ENCODE assay signal across 8 cellular contexts in the genomic region with DNA sequence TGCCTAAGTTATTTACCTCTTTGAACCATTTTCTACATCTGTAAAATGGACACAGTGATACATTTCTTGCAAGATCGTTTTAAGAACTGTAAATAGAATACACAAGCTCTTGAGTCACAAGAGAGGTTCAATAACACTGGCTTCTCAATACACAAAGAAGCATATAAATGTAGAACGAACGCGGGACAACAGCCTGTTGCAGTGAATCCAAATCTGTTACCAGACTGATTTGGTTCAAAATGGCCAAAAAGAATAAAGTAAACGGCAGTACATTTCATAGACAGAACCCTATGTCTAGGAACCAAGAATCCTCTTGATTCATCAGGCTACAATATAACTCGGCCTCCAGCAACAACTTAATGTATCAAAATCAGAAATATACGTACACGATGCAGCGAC. TPM values are rescaled to one million over a fixed set of nuclear protein-coding genes. Genes with fewer than 3 reads are reported as not detected.
DNase-seq lines count a peak whose midpoint lies in the region; ATAC-seq, FAIRE-seq and TF ChIP-seq lines count a peak whose summit lies in the region.

No MANE protein-coding gene starts in this region.

- no peaks in the 10 kb centered on the region for H3K27me3 Mint-ChIP-seq in Caco-2 (ENCODE audit: insufficient read depth, unreplicated experiment)
- no peaks in the 10 kb centered on the region; the same call in 1 of the 2 replicates for H3K27me3 Mint-ChIP-seq in HFFc6 (ENCODE audit: insufficient read depth)
- no peaks in the 10 kb centered on the region for H3K27me3 Mint-ChIP-seq in activated T-helper 1 cell treated with anti-CD3 and anti-CD28 coated beads, Interleukin-12 subunit alpha, Interleukin-12 subunit beta, Interleukin-2, Interleukin-4 antibody, amounts not matched to agents 30 ng/mL and 10 ng/mL and 1 ng/mL, durations not matched to agents 14 hours and 24 hours and 36 hours (ENCODE audit: insufficient read depth)

- H3K4me1 ChIP-seq in Caco-2 (peaks cover 11% of the 10 kb centered on the region; the same call in 1 of the 2 replicates), thyroid gland (peaks cover 10 to 28% of the 10 kb centered on the region in 2 donors)

- H3K27ac Mint-ChIP-seq in Caco-2 (ENCODE audit: unreplicated experiment) (peak overlapping the region; percentile 96), HFFc6 (peak overlapping the region; percentile 89)
- peak overlapping the region; percentile 88 for H3K27ac Mint-ChIP-seq in activated T-helper 1 cell treated with anti-CD3 and anti-CD28 coated beads, Interleukin-12 subunit alpha, Interleukin-12 subunit beta, Interleukin-2, Interleukin-4 antibody, amounts not matched to agents 30 ng/mL and 10 ng/mL and 1 ng/mL, durations not matched to agents 14 hours and 24 hours and 36 hours

- no peaks in the 10 kb centered on the region for H3K9me3 ChIP-seq in Caco-2
- H3K9me3 ChIP-seq in thyroid gland: no peaks in the 10 kb centered on the region

- TF ChIP-seq POLR2A in thyroid gland (IDR thresholded peaks at IDR 0.05) (no peak), H54 (IDR thresholded peaks at IDR 0.05; ENCODE audit: low read depth, low read length) (no peak)

- WGBS in thyroid gland, 2 donors: 0% methylated on average over 9 of the region's 9 CpGs

- intact Hi-C loops in Caco-2 (cut with micrococcal nuclease; ENCODE audit: unreplicated experiment): no loop called here
- intact Hi-C loops in activated T-helper 1 cell treated with anti-CD3 and anti-CD28 coated beads, Interleukin-12 subunit alpha, Interleukin-12 subunit beta, Interleukin-2, Interleukin-4 antibody, amounts not matched to agents 30 ng/mL and 10 ng/mL and 1 ng/mL, durations not matched to agents 14 hours and 24 hours and 36 hours (cut with micrococcal nuclease): loop anchor here (1.0 to 5.0 kb wide), 4 partner anchors 11 to 321 kb away; no protein-coding TSS in a partner anchor
- intact Hi-C loops in thyroid gland (cut with DNase I): no loop called here

- H3K27me3 ChIP-seq in Caco-2 (replicated peaks; ENCODE audit: control insufficient read depth, insufficient read depth, low read length) (no peaks in the 10 kb centered on the region), thyroid gland (no peaks in the 10 kb centered on the region)

- POLR2A ChIA-PET in Caco-2 (lab: Charles Lee): interaction anchor here (0.6 kb wide), 1 partner anchor 30 kb away, joined by 5 read pairs; no protein-coding TSS in a partner anchor

- peak overlapping the region; percentile 100 for H3K4me3 ChIP-seq in Caco-2 (ENCODE audit: low read depth, low read length)
- H3K4me3 ChIP-seq in thyroid gland (replicated peaks in 1 of 3): peak overlapping the region; percentile 47 to 79 (median 76)

- CTCF ChIA-PET in Caco-2 (lab: Charles Lee): interaction anchor here (1.0 to 2.4 kb wide), 3 partner anchors 11 to 107 kb away, joined by 4 to 18 read pairs (median 6); no protein-coding TSS in a partner anchor

- H3K4me3 Mint-ChIP-seq in Caco-2 (ENCODE audit: unreplicated experiment): peak overlapping the region; percentile 93
- H3K4me3 Mint-ChIP-seq in HFFc6: peak overlapping the region; percentile 97
- H3K4me3 Mint-ChIP-seq in activated T-helper 1 cell treated with anti-CD3 and anti-CD28 coated beads, Interleukin-12 subunit alpha, Interleukin-12 subunit beta, Interleukin-2, Interleukin-4 antibody, amounts not matched to agents 30 ng/mL and 10 ng/mL and 1 ng/mL, durations not matched to agents 14 hours and 24 hours and 36 hours: peak overlapping the region; percentile 93

- DNase-seq in Caco-2 (no peak), HFFc6 (no peak), kidney tubule cell (ENCODE audit: low spot score) (peak; percentile 15), thyroid gland (no peak), H54 (ENCODE audit: insufficient read length, low spot score) (no peak)
- DNase-seq in activated T-helper 1 cell treated with anti-CD3 and anti-CD28 coated beads, Interleukin-12 subunit alpha, Interleukin-12 subunit beta, Interleukin-2, Interleukin-4 antibody, amounts not matched to agents 30 ng/mL and 10 ng/mL and 1 ng/mL, durations not matched to agents 14 hours and 24 hours and 36 hours (ENCODE audit: low spot score): no peak
- DNase-seq in stimulated activated CD4-positive, alpha-beta T cell treated with anti-CD3 and anti-CD28 coated beads, Interleukin-2, amount 100 ng/mL, for 48 hours: no peak

- H3K9me3 Mint-ChIP-seq in Caco-2 (ENCODE audit: unreplicated experiment) (no peaks in the 10 kb centered on the region), HFFc6 (no peaks in the 10 kb centered on the region)
- no peaks in the 10 kb centered on the region for H3K9me3 Mint-ChIP-seq in activated T-helper 1 cell treated with anti-CD3 and anti-CD28 coated beads, Interleukin-12 subunit alpha, Interleukin-12 subunit beta, Interleukin-2, Interleukin-4 antibody, amounts not matched to agents 30 ng/mL and 10 ng/mL and 1 ng/mL, durations not matched to agents 14 hours and 24 hours and 36 hours

- H3K36me3 Mint-ChIP-seq in Caco-2 (ENCODE audit: insufficient read depth, unreplicated experiment): peaks cover 19% of the 10 kb centered on the region
- H3K36me3 Mint-ChIP-seq in HFFc6 (ENCODE audit: low read depth): no peaks in the 10 kb centered on the region
- peaks cover 28% of the 10 kb centered on the region for H3K36me3 Mint-ChIP-seq in activated T-helper 1 cell treated with anti-CD3 and anti-CD28 coated beads, Interleukin-12 subunit alpha, Interleukin-12 subunit beta, Interleukin-2, Interleukin-4 antibody, amounts not matched to agents 30 ng/mL and 10 ng/mL and 1 ng/mL, durations not matched to agents 14 hours and 24 hours and 36 hours (ENCODE audit: low read depth)

- no peak for ATAC-seq in GM18858 (IDR thresholded peaks at IDR 0.05; ENCODE audit: unreplicated experiment)

- no TSS peak for BruUV-seq in Caco-2 (replicated peaks; lab: Mats Ljungman, UMichigan)

- peak overlapping the region in 2 of 3 donors; percentile 69 to 86 for H3K27ac ChIP-seq in thyroid gland

- peaks cover 28% of the 10 kb centered on the region for H3K4me1 Mint-ChIP-seq in Caco-2 (ENCODE audit: low read depth, unreplicated experiment)
- H3K4me1 Mint-ChIP-seq in HFFc6 (ENCODE audit: low read depth): peaks cover 35% of the 10 kb centered on the region
- H3K4me1 Mint-ChIP-seq in activated T-helper 1 cell treated with anti-CD3 and anti-CD28 coated beads, Interleukin-12 subunit alpha, Interleukin-12 subunit beta, Interleukin-2, Interleukin-4 antibody, amounts not matched to agents 30 ng/mL and 10 ng/mL and 1 ng/mL, durations not matched to agents 14 hours and 24 hours and 36 hours (ENCODE audit: low read depth): peaks cover 49% of the 10 kb centered on the region

- H3K36me3 ChIP-seq in Caco-2 (ENCODE audit: control insufficient read depth, insufficient read depth, low read length) (no peaks in the 10 kb centered on the region), thyroid gland (no peaks in the 10 kb centered on the region)

- TF ChIP-seq CTCF in Caco-2 (IDR thresholded peaks at IDR 0.05; ENCODE audit: insufficient read depth in 1 of 2, low read depth in 1 of 2, low read length in 1 of 2, severe bottlenecking in 1 of 2, unreplicated experiment in 1 of 2): no peak
- no peak for TF ChIP-seq CTCF in HFFc6 (IDR thresholded peaks at IDR 0.05)
- no peak for TF ChIP-seq CTCF in thyroid gland (IDR thresholded peaks at IDR 0.05)

- no peak for FAIRE-seq in H54 (lab: Jason Lieb, UNC)

RNA-seq across cellular contexts. Expression of gene MTPAP, which starts 0.7 kb away (rescaled TPM):
- total RNA-seq in Caco-2 (2022) (57.0 and 57.2 TPM in 2 replicates), thyroid gland (10 to 100 TPM; 14.4 to 26.8 (median 20.0) TPM)
- 10 to 100 TPM; 20.3 to 22.9 (median 21.9) TPM for total RNA-seq in HFFc6 (2021; fragmentation: NEBNext Ultra II Directional; extraction: Animal tissue kit (Norgen Biotek cat#: 25700))
- 57.2 and 62.9 TPM in 2 replicates for total RNA-seq in activated T-helper 1 cell treated with anti-CD3 and anti-CD28 coated beads, Interleukin-12 subunit alpha, Interleukin-12 subunit beta, Interleukin-2, Interleukin-4 antibody, amounts not matched to agents 30 ng/mL and 10 ng/mL and 1 ng/mL, durations not matched to agents 14 hours and 24 hours and 36 hours
